In the genomic region with DNA sequence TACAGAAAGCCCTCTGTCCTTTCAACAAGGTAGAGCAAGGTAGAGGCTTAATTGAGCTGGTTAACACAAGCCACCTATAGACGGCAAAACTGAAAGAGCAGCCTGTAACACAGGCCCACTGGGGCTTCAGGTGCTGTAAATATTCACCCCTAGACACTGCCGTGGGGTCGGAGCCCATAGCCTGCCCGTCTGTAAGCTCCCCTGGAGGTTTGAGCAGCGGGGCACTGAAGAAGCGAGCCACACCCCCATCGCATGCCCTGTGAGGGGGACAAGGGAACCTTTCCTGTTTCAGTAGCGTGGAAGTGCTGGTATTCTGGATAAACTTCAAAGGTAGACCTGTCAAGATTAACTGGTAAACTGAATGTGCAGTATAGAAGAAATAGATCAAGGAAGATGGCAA, we compare ENCODE assay signal across 22 cellular contexts.
DNase-seq lines count a peak whose midpoint lies in the region; ATAC-seq, FAIRE-seq and TF ChIP-seq lines count a peak whose summit lies in the region.
"Had no signal": no experiment of that assay in that cellular context is flagged by ENCODE, and none has a peak within 500 bp of the region (broad histone marks: within the 10 kb centered on the region; RNA-seq: fewer than 3 reads in every experiment).

No MANE protein-coding gene starts in this region.

- CTCF ChIA-PET in mammary epithelial cell (lab: Charles Lee; ENCODE audit: low non-redundant PET) (no interaction called here), MCF 10A (lab: Yijun Ruan, JAX) (interaction anchor here (0.8 kb wide), 1 partner anchor 66 kb away, joined by 3 read pairs; no protein-coding TSS in a partner anchor), H1 (lab: Charles Lee; ENCODE audit: partially characterized antibody) (no interaction called here)

- H3K18ac ChIP-seq in H1 (ENCODE audit: extremely low read depth, low read length) (no peak overlapping the region), neuronal stem cell (ENCODE audit: low read length) (peak overlapping the region; percentile 15)

- H3K27ac Mint-ChIP-seq in MCF 10A (ENCODE audit: low read depth, unreplicated experiment) = no peak overlapping the region
- H3K27ac Mint-ChIP-seq: B cell; CD4-positive, alpha-beta T cell; CD8-positive, alpha-beta T cell had no signal

- H2BK120ac ChIP-seq in H1 (replicated peaks; ENCODE audit: low read depth, low read length) = no peak overlapping the region
- H2BK120ac ChIP-seq in neuronal stem cell (ENCODE audit: low read depth, low read length) = no peak overlapping the region

- H3K4me1 Mint-ChIP-seq in MCF 10A (ENCODE audit: insufficient read depth, unreplicated experiment) = no peaks in the 10 kb centered on the region
- H3K4me1 Mint-ChIP-seq: B cell had no signal

- WGBS in mammary epithelial cell (ENCODE audit: low coverage, missing lambda C conversion rate) = 58% methylated on average over 7 of the region's 8 CpGs
- 80% methylated on average over 8 of the region's 8 CpGs; no CpG with 5 or more reads in 1 of the 2 experiments for whole genome bisulfite sequencing in H1 (ENCODE audit: extremely low coverage in 1 of 2, insufficient coverage in 1 of 2, insufficient read length in 1 of 2, insufficient replicate concordance in 2 of 2, low coverage in 1 of 2, low lambda C conversion rate in 2 of 2, missing lambda C conversion rate in 1 of 2), 2 experiments
- no CpG with 5 or more reads among the region's 8 CpGs for WGBS in neuronal stem cell (ENCODE audit: extremely low coverage in 2 of 2, insufficient read length in 2 of 2, insufficient replicate concordance in 1 of 2), 2 donors

- H3K4ac ChIP-seq in H1 (replicated peaks; ENCODE audit: insufficient read length, low read depth, low read length) (no peak overlapping the region), neuronal stem cell (ENCODE audit: low read length) (no peak overlapping the region)

- H3K9ac ChIP-seq in mammary epithelial cell (ENCODE audit: insufficient read depth, low read length) (no peak overlapping the region), H1 (replicated peaks in 1 of 4; ENCODE audit: extremely low read depth in 1 of 4, low read depth in 3 of 4, low read length in 3 of 4) (no peak overlapping the region), neuronal stem cell (ENCODE audit: low read depth, low read length, poor library complexity) (no peak overlapping the region)
- H3K9ac ChIP-seq: BLaER1 treated with 17β-estradiol and CSF1 and Interleukin-3, amounts not matched to agents 10 nM and 100 nM had no signal

- in situ Hi-C loops in mammary epithelial cell (cut with MboI; ENCODE audit: low sequenced_read_pairs in 2 of 2) = no loop called here

- H4K20me1 ChIP-seq in mammary epithelial cell (ENCODE audit: insufficient read depth, low read length) (no peaks in the 10 kb centered on the region), H1 (replicated peaks in 1 of 2; ENCODE audit: control insufficient read depth in 1 of 2, insufficient read depth in 2 of 2, low read length in 2 of 2) (no peaks in the 10 kb centered on the region)
- H4K20me1 ChIP-seq: BLaER1 treated with 17β-estradiol and CSF1 and Interleukin-3, amounts not matched to agents 10 nM and 100 nM had no signal

- H3K36me3 ChIP-seq in mammary epithelial cell (ENCODE audit: insufficient read depth, low read length) (no peaks in the 10 kb centered on the region), H1 (ENCODE audit: control insufficient read depth in 2 of 4, insufficient read depth in 4 of 4, low read length in 3 of 4) (no peaks in the 10 kb centered on the region), neuronal stem cell (replicated peaks in 1 of 2; ENCODE audit: control insufficient read depth in 2 of 2, insufficient read depth in 2 of 2, low read length in 2 of 2) (peaks cover 0 to 2% of the 10 kb centered on the region in 2 donors)
- H3K36me3 ChIP-seq: BLaER1 treated with 17β-estradiol and CSF1 and Interleukin-3, amounts not matched to agents 10 nM and 100 nM had no signal

- intact Hi-C loops in mammary epithelial cell (cut with micrococcal nuclease) (no loop called here), MCF 10A (cut with micrococcal nuclease) (no loop called here)

- no peak for ATAC-seq in HG02840 (IDR thresholded peaks at IDR 0.05; ENCODE audit: low FRiP score, unreplicated experiment)
- ATAC-seq: A549; CD8-positive, alpha-beta T cell had no signal

- H3K79me2 ChIP-seq in mammary epithelial cell (ENCODE audit: insufficient read depth, low read length) (no peaks in the 10 kb centered on the region), H1 (ENCODE audit: control insufficient read depth in 1 of 2, insufficient read depth in 2 of 2, low read length in 2 of 2) (no peaks in the 10 kb centered on the region)

- H4K8ac ChIP-seq in H1 (ENCODE audit: extremely low read depth, insufficient read depth, low read length) (no peak overlapping the region), neuronal stem cell (ENCODE audit: low read depth, low read length) (no peak overlapping the region)

- no peaks in the 10 kb centered on the region for H3K23me2 ChIP-seq in H1 (ENCODE audit: low read depth, low read length)

- H3K4me3 Mint-ChIP-seq in MCF 10A (ENCODE audit: unreplicated experiment) = no peak overlapping the region
- H3K4me3 Mint-ChIP-seq: B cell; CD4-positive, alpha-beta T cell; CD8-positive, alpha-beta T cell had no signal

- H3K23ac ChIP-seq in H1 (ENCODE audit: insufficient read length) (no peak overlapping the region), neuronal stem cell (ENCODE audit: low read depth, low read length, poor library complexity) (no peak overlapping the region)

- no peaks in the 10 kb centered on the region for H3K9me3 ChIP-seq in mammary epithelial cell (replicated peaks; ENCODE audit: insufficient read depth, low read length)
- no peaks in the 10 kb centered on the region for H3K9me3 ChIP-seq in H1 (ENCODE audit: insufficient read depth in 2 of 2, low read depth in 1 of 2, low read length in 1 of 2)
- H3K9me3 ChIP-seq in neuronal stem cell (replicated peaks in 1 of 2; ENCODE audit: control insufficient read depth in 2 of 2, insufficient read depth in 1 of 2, low read depth in 1 of 2, low read length in 2 of 2) = no peaks in the 10 kb centered on the region
- H3K9me3 ChIP-seq: A549; BLaER1 treated with 17β-estradiol and CSF1 and Interleukin-3, amounts not matched to agents 10 nM and 100 nM; Caco-2 had no signal

- H3K79me1 ChIP-seq in H1 (ENCODE audit: low read depth, low read length) (no peaks in the 10 kb centered on the region), neuronal stem cell (ENCODE audit: low read depth, low read length) (no peaks in the 10 kb centered on the region)

- no peak overlapping the region for H2BK5ac ChIP-seq in H1 (ENCODE audit: low read depth, low read length)
- no peak overlapping the region for H2BK5ac ChIP-seq in neuronal stem cell (ENCODE audit: low read length)

- BruUV-seq in mammary epithelial cell (replicated peaks; lab: Mats Ljungman, UMichigan) (no TSS peak), MCF 10A (replicated peaks; lab: Mats Ljungman, UMichigan) (no TSS peak)

- POLR2A ChIA-PET in MCF 10A (lab: Yijun Ruan, JAX) = no interaction called here
- POLR2A ChIA-PET in H1 (lab: Charles Lee; ENCODE audit: partially characterized antibody) = no interaction called here

- no peaks in the 10 kb centered on the region for H3K36me3 Mint-ChIP-seq in MCF 10A (ENCODE audit: insufficient read depth, unreplicated experiment)
- H3K36me3 Mint-ChIP-seq: CD8-positive, alpha-beta T cell had no signal

- no peak for FAIRE-seq in H1 (lab: Jason Lieb, UNC)
- FAIRE-seq: A549, D721Med, G401.6, GM12891, GM19239 had no signal

- peak overlapping the region; percentile 29 for H2AFZ ChIP-seq in mammary epithelial cell (ENCODE audit: low read depth, low read length)
- H2AFZ ChIP-seq in H1 (ENCODE audit: low read length) = 0 out of 2 replicates have a peak overlapping the region, but pooled peaks have one; percentile 16
- H2AFZ ChIP-seq in neuronal stem cell (ENCODE audit: low read length) = no peak overlapping the region

- H3K4me1 ChIP-seq in mammary epithelial cell (ENCODE audit: insufficient read depth, low read length) = peaks cover 5% of the 10 kb centered on the region
- H3K4me1 ChIP-seq in H1 (replicated peaks in 1 of 4; ENCODE audit: control insufficient read depth in 3 of 4, insufficient read depth in 4 of 4, low read length in 3 of 4) = no peaks in the 10 kb centered on the region
- no peaks in the 10 kb centered on the region for H3K4me1 ChIP-seq in neuronal stem cell (ENCODE audit: control insufficient read depth in 2 of 2, insufficient read depth in 1 of 2, low read depth in 1 of 2, low read length in 2 of 2)
- H3K4me1 ChIP-seq: A549; BLaER1 treated with 17β-estradiol and CSF1 and Interleukin-3, amounts not matched to agents 10 nM and 100 nM; Caco-2 had no signal

- H3K4me2 ChIP-seq in mammary epithelial cell (ENCODE audit: insufficient read depth, low read depth, low read length) = no peak overlapping the region
- H3K4me2 ChIP-seq in H1 (ENCODE audit: insufficient read depth in 1 of 2, low read depth in 2 of 2, low read length in 2 of 2) = no peak overlapping the region
- no peak overlapping the region for H3K4me2 ChIP-seq in neuronal stem cell (ENCODE audit: insufficient read depth, low read length, poor library complexity, severe bottlenecking)
- H3K4me2 ChIP-seq: A549; BLaER1 treated with 17β-estradiol and CSF1 and Interleukin-3, amounts not matched to agents 10 nM and 100 nM had no signal

- DNase-seq in mammary epithelial cell (no peak), MCF 10A (ENCODE audit: unreplicated experiment) (no peak), H1 (ENCODE audit: low read depth in 1 of 2, low spot score in 2 of 2) (no peak), neuronal stem cell (ENCODE audit: low spot score) (no peak), MV-4-11 (lab: John Stamatoyannopoulos, UW) (no peak)
- DNase-seq: AML-193; Caco-2; Calu3; CD4-positive, alpha-beta T cell; CD8-positive, alpha-beta T cell; DMS79 treated with DMSO at 0.1 percent for 48 hours; GF-D8 had no signal

- TF ChIP-seq CTCF in mammary epithelial cell (conservative IDR thresholded peaks at IDR 0.05 in 1 of 2, IDR thresholded peaks at IDR 0.05 in 1 of 2; ENCODE audit: extremely low read depth in 1 of 2, insufficient read depth in 1 of 2, low read depth in 1 of 2, low read length in 2 of 2) = no peak
- no peak for TF ChIP-seq CTCF in MCF 10A (IDR thresholded peaks at IDR 0.05; ENCODE audit: unreplicated experiment)
- no peak for TF ChIP-seq CTCF in H1 (IDR thresholded peaks at IDR 0.05; ENCODE audit: control extremely low read depth in 1 of 3, insufficient read depth in 1 of 3, low read depth in 1 of 3, low read length in 3 of 3)

- TF ChIP-seq POLR2A in H1 (IDR thresholded peaks at IDR 0.05; ENCODE audit: control extremely low read depth in 1 of 2, low read depth in 2 of 2, low read length in 2 of 2) = no peak

- H2BK15ac ChIP-seq in H1 (ENCODE audit: low read length) = no peak overlapping the region
- H2BK15ac ChIP-seq in neuronal stem cell (ENCODE audit: low read length) = no peak overlapping the region

- H4K5ac ChIP-seq in H1 (ENCODE audit: insufficient read length, low read depth, low read length) = no peak overlapping the region

- H2BK20ac ChIP-seq in H1 (ENCODE audit: low read length) = no peak overlapping the region

- H3K27ac ChIP-seq in mammary epithelial cell (ENCODE audit: insufficient read depth, low read depth, low read length) (no peak overlapping the region), H1 (ENCODE audit: low read depth, low read length) (no peak overlapping the region), neuronal stem cell (replicated peaks; ENCODE audit: low read length) (no peak overlapping the region)
- H3K27ac ChIP-seq: 22Rv1; A549; BLaER1 treated with 17β-estradiol and CSF1 and Interleukin-3, amounts not matched to agents 10 nM and 100 nM; C4-2B had no signal

- H3K4me3 ChIP-seq in mammary epithelial cell (replicated peaks in 1 of 3; ENCODE audit: insufficient read depth in 1 of 3, low read depth in 2 of 3, low read length in 3 of 3) = no peak overlapping the region
- H3K4me3 ChIP-seq in H1 (ENCODE audit: extremely low read depth in 1 of 4, insufficient read depth in 2 of 4, low read depth in 3 of 4, low read length in 4 of 4) = no peak overlapping the region
- H3K4me3 ChIP-seq in neuronal stem cell (ENCODE audit: low read length in 2 of 2) = no peak overlapping the region
- H3K4me3 ChIP-seq: A549; BLaER1 treated with 17β-estradiol and CSF1 and Interleukin-3, amounts not matched to agents 10 nM and 100 nM had no signal

- TF ChIP-seq EP300 in H1 (IDR thresholded peaks at IDR 0.05; ENCODE audit: borderline replicate concordance in 1 of 2, low read depth in 2 of 2, low read length in 2 of 2) = no peak

- dilution Hi-C loops in mammary epithelial cell (cut with HindIII; ENCODE audit: low sequenced_read_pairs) = no loop called here

- no peaks in the 10 kb centered on the region for H3K9me3 Mint-ChIP-seq in MCF 10A (ENCODE audit: unreplicated experiment)

- H3K27me3 Mint-ChIP-seq in MCF 10A (ENCODE audit: insufficient read depth, unreplicated experiment) = no peaks in the 10 kb centered on the region
- H3K27me3 Mint-ChIP-seq: B cell; CD4-positive, alpha-beta T cell had no signal

- H3K27me3 ChIP-seq in mammary epithelial cell (ENCODE audit: insufficient read depth, low read length) (no peaks in the 10 kb centered on the region), H1 (replicated peaks in 1 of 4; ENCODE audit: control insufficient read depth in 3 of 4, extremely low read depth in 1 of 4, insufficient read depth in 3 of 4, low read length in 3 of 4) (no peaks in the 10 kb centered on the region), neuronal stem cell (ENCODE audit: control insufficient read depth in 3 of 3, insufficient read depth in 3 of 3, low read depth in 1 of 3, low read length in 3 of 3) (no peaks in the 10 kb centered on the region)
- H3K27me3 ChIP-seq: BLaER1 treated with 17β-estradiol and CSF1 and Interleukin-3, amounts not matched to agents 10 nM and 100 nM had no signal

- H2BK12ac ChIP-seq in H1 (ENCODE audit: low read depth, low read length) (no peak overlapping the region), neuronal stem cell (ENCODE audit: low read length) (no peak overlapping the region)

- H4K91ac ChIP-seq in H1 (replicated peaks; ENCODE audit: insufficient read length, low read length) = no peak overlapping the region
- H4K91ac ChIP-seq in neuronal stem cell (ENCODE audit: low read depth, low read length, poor library complexity) = no peak overlapping the region

- no peak for TF ChIP-seq RAD21 in H1 (IDR thresholded peaks at IDR 0.05 in 1 of 2, conservative IDR thresholded peaks at IDR 0.05 in 1 of 2; ENCODE audit: low read depth in 2 of 2, low read length in 2 of 2)

- no peak overlapping the region for H3K14ac ChIP-seq in H1 (ENCODE audit: insufficient read length)
- H3K14ac ChIP-seq in neuronal stem cell (ENCODE audit: low read length) = no peak overlapping the region

- H2AK5ac ChIP-seq in H1 (ENCODE audit: low read depth, low read length) (no peak overlapping the region), neuronal stem cell (ENCODE audit: low read depth, low read length) (no peak overlapping the region)

- no peak overlapping the region for H3K56ac ChIP-seq in H1 (replicated peaks; ENCODE audit: insufficient read length, low read depth, low read length)
